In genomic region chr5:157743163-157744054, GRCh38 we compare ENCODE assay signal across 1 cellular context.
TF ChIP-seq lines count a peak whose summit lies in the region.

Gene LSM11, plus strand, starts transcription at chr5:157743712. Its CDS starts 39 bp downstream, at chr5:157743751.

TF ChIP-seq in HEK293, 187 proteins besides CTCF, POLR2A, EP300 and RAD21 (continued from another document and continues in another):
- TF ChIP-seq ZNF692 (tag by site-specific recombination; IDR thresholded peaks at IDR 0.05) (peak; percentile 48; the same call in 1 of the 2 replicates), ZNF366 (tag by site-specific recombination; conservative IDR thresholded peaks at IDR 0.05) (no peak), SP7 (tag by site-specific recombination; IDR thresholded peaks at IDR 0.05) (0 out of 2 replicates have a peak, but pooled peaks have one; percentile 27), IKZF3 (tag by site-specific recombination; IDR thresholded peaks at IDR 0.05) (peak; percentile 53; the same call in 1 of the 2 replicates), GFI1B (tag by site-specific recombination; IDR thresholded peaks at IDR 0.05) (no peak), PRDM6 (tag by site-specific recombination; IDR thresholded peaks at IDR 0.05) (no peak), ZNF785 (tag by site-specific recombination; IDR thresholded peaks at IDR 0.05) (no peak), OSR2 (tag by site-specific recombination; IDR thresholded peaks at IDR 0.05) (no peak), ZNF76 (tag by site-specific recombination; IDR thresholded peaks at IDR 0.05; ENCODE audit: borderline replicate concordance, low read depth) (peak; percentile 83), ZNF133 (tag by site-specific recombination; IDR thresholded peaks at IDR 0.05) (no peak), ZBTB11 (tag by site-specific recombination; conservative IDR thresholded peaks at IDR 0.05; ENCODE audit: low read depth) (no peak), ZNF350 (tag by site-specific recombination; IDR thresholded peaks at IDR 0.05) (no peak), ZNF26 (tag by site-specific recombination; IDR thresholded peaks at IDR 0.05) (no peak), ZBTB49 (tag by site-specific recombination; IDR thresholded peaks at IDR 0.05; ENCODE audit: low read depth) (no peak), KLF8 (tag by site-specific recombination; IDR thresholded peaks at IDR 0.05) (peak; percentile 73; the same call in 1 of the 2 replicates), ZNF626 (tag by site-specific recombination; IDR thresholded peaks at IDR 0.05) (no peak), ZNF394 (tag by site-specific recombination; IDR thresholded peaks at IDR 0.05; ENCODE audit: borderline replicate concordance) (no peak), ZNF514 (tag by site-specific recombination; IDR thresholded peaks at IDR 0.05) (no peak), ZNF121 (tag by site-specific recombination; IDR thresholded peaks at IDR 0.05) (no peak), ZNF549 (tag by site-specific recombination; IDR thresholded peaks at IDR 0.05) (no peak), ZBTB1 (tag by site-specific recombination; IDR thresholded peaks at IDR 0.05) (no peak), ZNF148 (tag by site-specific recombination; IDR thresholded peaks at IDR 0.05; ENCODE audit: borderline replicate concordance) (no peak), ZNF600 (tag by site-specific recombination; IDR thresholded peaks at IDR 0.05) (0 out of 2 replicates have a peak, but pooled peaks have one; percentile 51), ZNF10 (tag by site-specific recombination; IDR thresholded peaks at IDR 0.05) (no peak), ZNF580 (tag by site-specific recombination; IDR thresholded peaks at IDR 0.05) (no peak), PRDM4 (tag by site-specific recombination; IDR thresholded peaks at IDR 0.05) (no peak), ZNF623 (tag by site-specific recombination; IDR thresholded peaks at IDR 0.05) (no peak), ZNF324 (tag by site-specific recombination; IDR thresholded peaks at IDR 0.05) (no peak), ZFHX2 (tag by site-specific recombination; conservative IDR thresholded peaks at IDR 0.05) (no peak; the same call in 1 of the 2 replicates), ZNF292 (tag by site-specific recombination; IDR thresholded peaks at IDR 0.05; ENCODE audit: borderline replicate concordance, low read depth) (no peak), ZBTB10 (tag by site-specific recombination; IDR thresholded peaks at IDR 0.05) (no peak), BCL11A (tag by site-specific recombination; IDR thresholded peaks at IDR 0.05; ENCODE audit: low read depth) (no peak), ZNF311 (tag by site-specific recombination; IDR thresholded peaks at IDR 0.05; ENCODE audit: borderline replicate concordance) (no peak), ZNF391 (tag by site-specific recombination; IDR thresholded peaks at IDR 0.05; ENCODE audit: borderline replicate concordance, low read depth) (peak; percentile 19; the same call in 1 of the 2 replicates), ZNF266 (tag by site-specific recombination; IDR thresholded peaks at IDR 0.05; ENCODE audit: low read depth) (no peak), ZNF449 (tag by site-specific recombination; IDR thresholded peaks at IDR 0.05) (no peak), ZNF560 (tag by site-specific recombination; IDR thresholded peaks at IDR 0.05; ENCODE audit: borderline replicate concordance) (no peak), RBAK (tag by site-specific recombination; IDR thresholded peaks at IDR 0.05) (no peak), ZNF16 (tag by site-specific recombination; IDR thresholded peaks at IDR 0.05; ENCODE audit: low read depth) (no peak), ZNF521 (tag by site-specific recombination; IDR thresholded peaks at IDR 0.05) (no peak), ZNF654 (tag by site-specific recombination; IDR thresholded peaks at IDR 0.05; ENCODE audit: low read depth) (peak; percentile 42)
